ENCODE assay signal across 34 cellular contexts in genomic region chr3:100216713-100217112, GRCh38. TPM values are rescaled to one million over a fixed set of nuclear protein-coding genes. Genes with fewer than 3 reads are reported as not detected.
DNase-seq lines count a peak whose midpoint lies in the region; ATAC-seq and TF ChIP-seq lines count a peak whose summit lies in the region.
"Had no signal": no experiment of that assay in that cellular context is flagged by ENCODE, and none has a peak within 500 bp of the region (broad histone marks: within the 10 kb centered on the region; RNA-seq: fewer than 3 reads in every experiment).

No MANE protein-coding gene starts in this region.

- no CpG with 5 or more reads among the region's 1 CpG for WGBS in IMR-90 (ENCODE audit: extremely low coverage in 2 of 2, insufficient read length in 1 of 2), 2 experiments

- no peak overlapping the region for H2BK120ac ChIP-seq in IMR-90 (ENCODE audit: low read depth, low read length)

- H2AFZ ChIP-seq in IMR-90 (replicated peaks; ENCODE audit: low read length, poor library complexity) = no peak overlapping the region

- in situ Hi-C loops in IMR-90 (cut with MboI; ENCODE audit: low sequenced_read_pairs) = no loop called here

- ATAC-seq in IMR-90 (ENCODE audit: low read depth) = peak; percentile 70
- ATAC-seq in GM18502 (IDR thresholded peaks at IDR 0.05; ENCODE audit: poor library complexity, unreplicated experiment) = no peak
- ATAC-seq: heart right ventricle; naive thymus-derived CD8-positive, alpha-beta T cell; Panc1; stimulated activated effector memory CD8-positive, alpha-beta T cell treated with anti-CD3 and anti-CD28 coated beads, Interleukin-12 subunit alpha, Interleukin-12 subunit beta, amount 100 ng/mL, for 72 hours; WTC11 had no signal

- POLR2A ChIA-PET in IMR-90 (lab: Charles Lee; ENCODE audit: unreplicated experiment) = no interaction called here

- no peaks in the 10 kb centered on the region for H3K27me3 ChIP-seq in IMR-90 (ENCODE audit: control insufficient read depth, insufficient read depth, low read length)
- H3K27me3 ChIP-seq: heart right ventricle had no signal

- H3K9me3 ChIP-seq in IMR-90 (ENCODE audit: control insufficient read depth, insufficient read depth, low read length) = peaks cover 2% of the 10 kb centered on the region; the same call in 1 of the 2 replicates

- H3K4me2 ChIP-seq in IMR-90 (ENCODE audit: low read depth, low read length) = no peak overlapping the region
- H3K4me2 ChIP-seq: KMS-11 had no signal

- dilution Hi-C loops in IMR-90 (cut with HindIII; ENCODE audit: low sequenced_read_pairs, unreplicated experiment) = no loop called here

- H2BK15ac ChIP-seq in IMR-90 (ENCODE audit: low read depth, low read length) = peak overlapping the region; percentile 14; the same call in 1 of the 3 replicates

- peak overlapping the region in 1 of 2 experiments; percentile 9; a peak in 1 of 4 replicates for H4K8ac ChIP-seq in IMR-90 (ENCODE audit: low read depth in 2 of 2, low read length in 2 of 2)

- TF ChIP-seq RAD21 in IMR-90 (IDR thresholded peaks at IDR 0.05; ENCODE audit: low read length) = no peak

- CTCF ChIA-PET in IMR-90 (lab: Yijun Ruan, JAX) = interaction anchor here (0.6 kb wide), 1 partner anchor 54 kb away, joined by 5 read pairs; no protein-coding TSS in a partner anchor

- no peaks in the 10 kb centered on the region for H3K9me1 ChIP-seq in IMR-90 (ENCODE audit: insufficient read depth, low read length)

- no peak for TF ChIP-seq CTCF in IMR-90 (conservative IDR thresholded peaks at IDR 0.05; ENCODE audit: low read depth, low read length)

- H3K18ac ChIP-seq in IMR-90 (ENCODE audit: low read depth, low read length) = peak overlapping the region; percentile 49; the same call in 1 of the 2 replicates

- no peak overlapping the region for H3K14ac ChIP-seq in IMR-90 (replicated peaks; ENCODE audit: low read depth, low read length)

- H3K4ac ChIP-seq in IMR-90 (ENCODE audit: low read depth, low read length) = no peak overlapping the region

- intact Hi-C loops in IMR-90 (cut with micrococcal nuclease) = no loop called here

- no peak overlapping the region for H2AK9ac ChIP-seq in IMR-90 (replicated peaks; ENCODE audit: low read depth, low read length, poor library complexity)

- H4K5ac ChIP-seq in IMR-90 (ENCODE audit: low read depth, low read length) = no peak overlapping the region; the same call in 1 of the 2 replicates

- no peak overlapping the region for H3K9ac ChIP-seq in IMR-90 (ENCODE audit: low read depth, low read length)
- H3K9ac ChIP-seq: KMS-11 had no signal

- no peak overlapping the region for H3K27ac ChIP-seq in IMR-90 (ENCODE audit: insufficient read depth, low read length)
- H3K27ac ChIP-seq: epithelial cell of prostate, heart right ventricle, HL-60, KMS-11 had no signal

- no peak overlapping the region for H4K91ac ChIP-seq in IMR-90 (ENCODE audit: insufficient read depth, low read depth, low read length)

- H3K56ac ChIP-seq in IMR-90 (ENCODE audit: extremely low read depth, insufficient read depth, low read length) = no peak overlapping the region

- no peak overlapping the region for H2BK20ac ChIP-seq in IMR-90 (ENCODE audit: low read depth, low read length)

- H3K23ac ChIP-seq in IMR-90 (ENCODE audit: low read depth, low read length) = no peak overlapping the region

- H2AK5ac ChIP-seq in IMR-90 (ENCODE audit: low read depth, low read length) = no peak overlapping the region

- no peak overlapping the region for H2BK5ac ChIP-seq in IMR-90 (ENCODE audit: low read depth, low read length, poor library complexity, severe bottlenecking)

- peak; percentile 16 for DNase-seq in Daoy (ENCODE audit: low read depth)
- peak; percentile 68 for DNase-seq in IMR-90
- peak; percentile 49 for DNase-seq in astrocyte of the hippocampus (ENCODE audit: low read depth, low spot score)
- peak; percentile 30 for DNase-seq in myocyte (ENCODE audit: low read depth)
- DNase-seq in CD1c-positive myeloid dendritic cell (ENCODE audit: extremely low spot score) = no peak
- DNase-seq in kidney glomerular epithelial cell (lab: John Stamatoyannopoulos, UW) = no peak
- no peak for DNase-seq in NCI-H1930 (lab: John Stamatoyannopoulos, UW)
- DNase-seq: activated CD4-positive, alpha-beta T cell treated with anti-CD3 and anti-CD28 coated beads, Interleukin-2, amount 10 ng/mL, durations not matched to agents 24 days and 14 days; activated CD8-positive, alpha-beta memory T cell treated with anti-CD3 and anti-CD28 coated beads for 24 hours; activated T-cell treated with anti-CD3 and anti-CD28 coated beads for 4 hours; anterior cingulate cortex; C1 segment of cervical spinal cord; Caco-2; caudate nucleus; cortex of kidney; DMS53; effector memory CD4-positive, alpha-beta T cell; H7; heart right ventricle; naive thymus-derived CD8-positive, alpha-beta T cell; NCI-H446; NCI-H748 treated with DMSO at 0.1 percent for 48 hours; SHP77 treated with DMSO at 0.1 percent for 48 hours; stimulated activated CD4-positive, alpha-beta T cell treated with anti-CD3 and anti-CD28 coated beads, Interleukin-15, amount 100 ng/mL, for 24 hours; substantia nigra; SW 1271; T-helper 9 cell had no signal

- no peaks in the 10 kb centered on the region for H3K36me3 ChIP-seq in IMR-90 (ENCODE audit: control insufficient read depth, insufficient read depth, low read length)
- H3K36me3 ChIP-seq: heart right ventricle had no signal

- H3K4me1 ChIP-seq in IMR-90 (ENCODE audit: control insufficient read depth, insufficient read depth, low read length) = peaks cover 2% of the 10 kb centered on the region; the same call in 1 of the 2 replicates
- H3K4me1 ChIP-seq: Caco-2 had no signal

- no peaks in the 10 kb centered on the region for H4K20me1 ChIP-seq in IMR-90 (ENCODE audit: insufficient read depth, low read length)

- no peaks in the 10 kb centered on the region for H3K79me1 ChIP-seq in IMR-90 (ENCODE audit: low read depth in 1 of 2, low read length in 2 of 2)

- no peak overlapping the region for H3K4me3 ChIP-seq in IMR-90 (ENCODE audit: insufficient read depth, low read depth, low read length)
- H3K4me3 ChIP-seq: heart right ventricle had no signal

- TF ChIP-seq POLR2A in IMR-90 (IDR thresholded peaks at IDR 0.05; ENCODE audit: low read depth, low read length) = no peak

- no TSS peak for BruUV-seq in IMR-90 (replicated peaks; lab: Mats Ljungman, UMichigan)

TF ChIP-seq in IMR-90, 13 proteins besides CTCF, POLR2A, EP300 and RAD21:
- TF ChIP-seq SMC3 (IDR thresholded peaks at IDR 0.05; ENCODE audit: low read depth, low read length) = no peak
- no peak for TF ChIP-seq FOS (IDR thresholded peaks at IDR 0.05; ENCODE audit: low read depth, low read length)
- no peak for TF ChIP-seq MXI1 (IDR thresholded peaks at IDR 0.05; ENCODE audit: borderline replicate concordance, low read depth, low read length)
- no peak for TF ChIP-seq RCOR1 (IDR thresholded peaks at IDR 0.05; ENCODE audit: insufficient replicate concordance, low read length)
- no peak for TF ChIP-seq NFE2L2 (IDR thresholded peaks at IDR 0.05; ENCODE audit: low read depth, low read length)
- TF ChIP-seq CHD1 (IDR thresholded peaks at IDR 0.05; ENCODE audit: low read depth, low read length) = no peak
- TF ChIP-seq BHLHE40 (IDR thresholded peaks at IDR 0.05; ENCODE audit: low read depth, low read length) = no peak
- no peak for TF ChIP-seq MAFK (IDR thresholded peaks at IDR 0.05; ENCODE audit: low read depth, low read length)
- TF ChIP-seq USF2 (IDR thresholded peaks at IDR 0.05; ENCODE audit: low read depth, low read length) = no peak
- no peak for TF ChIP-seq CEBPB (IDR thresholded peaks at IDR 0.05; ENCODE audit: low read depth, low read length)
- no peak for TF ChIP-seq RFX5 (IDR thresholded peaks at IDR 0.05; ENCODE audit: low read depth, low read length)
- no peak for TF ChIP-seq ELK1 (IDR thresholded peaks at IDR 0.05; ENCODE audit: borderline replicate concordance, low read depth, low read length)
- TF ChIP-seq MAZ (IDR thresholded peaks at IDR 0.05; ENCODE audit: borderline replicate concordance, low read depth, low read length) = no peak

RNA-seq across cellular contexts. Expression of gene TBC1D23, which starts 44.1 kb away (rescaled TPM):
- total RNA-seq in Daoy (2014; rRNA removed; shearing (Covaris generic)) = 47.0 and 84.0 TPM in 2 replicates
- total RNA-seq in IMR-90 (2012; rRNA removed) = 67.0 and 123 TPM in 2 replicates
- 16.3 and 21.2 TPM in 2 replicates for polyA plus RNA-seq in IMR-90 (2012; rRNA removed)
- polyA plus RNA-seq in IMR-90 (2012; cell fraction: cytosol; rRNA removed) = 3.2 and 4.0 TPM in 2 replicates
- 3.0 and 24.5 TPM in 2 replicates for polyA plus RNA-seq in IMR-90 (2012; cell fraction: nucleus; rRNA removed; ENCODE audit: low replicate concordance)
- 57.4 and 59.9 TPM in 2 replicates for total RNA-seq in myocyte
- 11.9 TPM for polyA plus RNA-seq in myocyte (2012)

Comparison
In these comparisons a context has a peak if more than half of its experiments do, and no peak if none do; other contexts are left out.
1. DNase-seq: peak in Daoy (single experiment), IMR-90 (single experiment), astrocyte of the hippocampus (single experiment) and myocyte (single experiment); none in CD1c-positive myeloid dendritic cell (single experiment), kidney glomerular epithelial cell (single experiment) and NCI-H1930 (0 of 2).